Comparison of ENCODE assay signal across 20 cellular contexts in the genomic region with DNA sequence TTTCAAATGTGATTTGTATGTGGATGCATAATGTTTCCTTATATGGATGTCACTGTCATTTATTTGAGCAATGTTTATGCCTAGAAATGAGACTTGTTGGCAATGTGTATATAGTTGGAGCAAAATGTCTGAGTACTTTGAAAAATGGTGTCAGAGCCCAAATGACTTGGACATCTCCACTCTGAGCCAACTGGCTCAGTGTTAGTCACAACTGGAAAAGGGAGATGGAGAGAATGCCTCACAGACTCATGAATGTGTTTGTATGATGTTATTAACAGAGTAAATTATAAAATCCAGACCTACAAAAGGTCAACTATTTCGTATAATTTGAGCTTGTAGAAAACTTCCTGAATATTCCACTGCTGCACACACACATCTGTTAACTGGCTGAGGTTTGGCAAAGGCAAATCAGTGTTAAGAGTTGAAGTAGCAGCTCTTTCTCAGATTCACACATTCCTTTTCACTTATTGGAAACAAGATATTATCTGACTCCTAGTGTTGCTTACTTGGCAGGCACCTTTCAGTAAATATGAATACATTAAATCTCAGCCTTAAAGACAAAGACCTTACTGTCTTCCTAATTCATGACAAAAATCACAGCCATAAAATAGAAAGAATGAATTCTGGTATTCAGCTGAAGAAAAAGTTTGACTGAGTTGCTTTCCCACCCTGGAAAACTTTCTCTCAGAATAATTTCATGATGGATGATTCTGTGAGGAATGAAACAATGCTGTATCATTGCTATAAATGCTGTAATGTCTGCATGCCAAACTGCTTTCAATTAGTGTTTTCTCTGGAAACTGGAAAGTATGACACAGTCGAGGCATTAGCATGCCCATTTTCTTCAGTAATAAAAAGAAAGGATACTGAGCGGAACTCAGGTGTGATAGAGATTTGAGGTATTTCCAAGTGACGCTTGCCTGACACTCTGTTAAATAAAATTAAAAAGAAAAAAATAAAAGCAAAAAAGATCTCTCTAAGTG. TPM values are rescaled to one million over a fixed set of nuclear protein-coding genes. Genes with fewer than 3 reads are reported as not detected.
A peak's percentile ranks its signal among the peaks of the same experiment; 100 is the strongest.
DNase-seq lines count a peak whose midpoint lies in the region; ATAC-seq and TF ChIP-seq lines count a peak whose summit lies in the region.
"Had no signal": no experiment of that assay in that cellular context is flagged by ENCODE, and none has a peak within 500 bp of the region (broad histone marks: within the 10 kb centered on the region; RNA-seq: fewer than 3 reads in every experiment).

No MANE protein-coding gene starts in this region.

- no peaks in the 10 kb centered on the region for H3K27me3 Mint-ChIP-seq in activated T-helper 1 cell treated with anti-CD3 and anti-CD28 coated beads, Interleukin-12 subunit alpha, Interleukin-12 subunit beta, Interleukin-2, Interleukin-4 antibody, amounts not matched to agents 30 ng/mL and 10 ng/mL and 1 ng/mL, durations not matched to agents 14 hours and 24 hours and 36 hours (ENCODE audit: insufficient read depth)

- DNase-seq in AG04449 (ENCODE audit: low read depth, low spot score) (peak; percentile 14), GM03348 (ENCODE audit: low spot score) (peak; percentile 13), fibroblast of mammary gland (ENCODE audit: low read depth) (peak; percentile 51), middle frontal gyrus (ENCODE audit: extremely low spot score, low spot score) (no peak), HPDE6-E6E7 (ENCODE audit: extremely low spot score) (no peak)
- no peak for DNase-seq in activated T-helper 1 cell treated with anti-CD3 and anti-CD28 coated beads, Interleukin-12 subunit alpha, Interleukin-12 subunit beta, Interleukin-2, Interleukin-4 antibody, amounts not matched to agents 30 ng/mL and 10 ng/mL and 1 ng/mL, durations not matched to agents 14 hours and 24 hours and 36 hours (ENCODE audit: low spot score)
- DNase-seq: activated CD4-positive, alpha-beta T cell treated with anti-CD3 and anti-CD28 coated beads for 48 hours; activated T-cell treated with anti-CD3 and anti-CD28 coated beads, Interleukin-2, amount 50 U/mL, for 1 hour; esophagus squamous epithelium; H7; mucosa of descending colon; NCI-H1694 treated with DMSO at 0.1 percent for 48 hours; NCI-H510A treated with DMSO at 0.1 percent for 48 hours; stimulated activated CD4-positive, alpha-beta T cell treated with anti-CD3 and anti-CD28 coated beads, Interleukin-2, amount 100 ng/mL, for 48 hours; T1000; tibial artery had no signal

- no peak overlapping the region for H3K4me3 Mint-ChIP-seq in activated T-helper 1 cell treated with anti-CD3 and anti-CD28 coated beads, Interleukin-12 subunit alpha, Interleukin-12 subunit beta, Interleukin-2, Interleukin-4 antibody, amounts not matched to agents 30 ng/mL and 10 ng/mL and 1 ng/mL, durations not matched to agents 14 hours and 24 hours and 36 hours

- ATAC-seq in GM19328 (IDR thresholded peaks at IDR 0.05; ENCODE audit: unreplicated experiment) (no peak), HG03097 (IDR thresholded peaks at IDR 0.05; ENCODE audit: low FRiP score, unreplicated experiment) (no peak)
- ATAC-seq: mucosa of descending colon had no signal

- TF ChIP-seq CTCF in AG04449 (IDR thresholded peaks at IDR 0.05; ENCODE audit: insufficient read depth, low read length, missing control alignments) = no peak
- TF ChIP-seq CTCF in fibroblast of mammary gland (conservative IDR thresholded peaks at IDR 0.05; ENCODE audit: control insufficient read depth, insufficient read depth, low read depth, low read length) = no peak

- peak overlapping the region; percentile 73 for H3K27ac Mint-ChIP-seq in activated T-helper 1 cell treated with anti-CD3 and anti-CD28 coated beads, Interleukin-12 subunit alpha, Interleukin-12 subunit beta, Interleukin-2, Interleukin-4 antibody, amounts not matched to agents 30 ng/mL and 10 ng/mL and 1 ng/mL, durations not matched to agents 14 hours and 24 hours and 36 hours

- no peak overlapping the region for H3K4me3 ChIP-seq in AG04449 (ENCODE audit: low read depth, low read length)
- no peak overlapping the region for H3K4me3 ChIP-seq in fibroblast of mammary gland (ENCODE audit: control insufficient read depth, low read depth, low read length)
- H3K4me3 ChIP-seq: coronary artery, esophagus squamous epithelium, mucosa of descending colon, SJSA1, tibial artery had no signal

- H3K36me3 Mint-ChIP-seq in activated T-helper 1 cell treated with anti-CD3 and anti-CD28 coated beads, Interleukin-12 subunit alpha, Interleukin-12 subunit beta, Interleukin-2, Interleukin-4 antibody, amounts not matched to agents 30 ng/mL and 10 ng/mL and 1 ng/mL, durations not matched to agents 14 hours and 24 hours and 36 hours (ENCODE audit: low read depth) = peaks cover 14% of the 10 kb centered on the region

- intact Hi-C loops in activated T-helper 1 cell treated with anti-CD3 and anti-CD28 coated beads, Interleukin-12 subunit alpha, Interleukin-12 subunit beta, Interleukin-2, Interleukin-4 antibody, amounts not matched to agents 30 ng/mL and 10 ng/mL and 1 ng/mL, durations not matched to agents 14 hours and 24 hours and 36 hours (cut with micrococcal nuclease) = no loop called here

- POLR2A ChIA-PET in AG04449 (lab: Yijun Ruan, JAX) = no interaction called here

- peaks cover 8% of the 10 kb centered on the region for H3K9me3 Mint-ChIP-seq in activated T-helper 1 cell treated with anti-CD3 and anti-CD28 coated beads, Interleukin-12 subunit alpha, Interleukin-12 subunit beta, Interleukin-2, Interleukin-4 antibody, amounts not matched to agents 30 ng/mL and 10 ng/mL and 1 ng/mL, durations not matched to agents 14 hours and 24 hours and 36 hours

- H3K4me1 Mint-ChIP-seq in activated T-helper 1 cell treated with anti-CD3 and anti-CD28 coated beads, Interleukin-12 subunit alpha, Interleukin-12 subunit beta, Interleukin-2, Interleukin-4 antibody, amounts not matched to agents 30 ng/mL and 10 ng/mL and 1 ng/mL, durations not matched to agents 14 hours and 24 hours and 36 hours (ENCODE audit: low read depth) = peaks cover 34% of the 10 kb centered on the region

- CTCF ChIA-PET in AG04449 (lab: Yijun Ruan, JAX) = interaction anchor here (0.8 kb wide), 1 partner anchor 295 kb away, joined by 4 read pairs; no protein-coding TSS in a partner anchor

RNA-seq across cellular contexts. Expression of gene ADIPOQ, which starts 27.0 kb away (rescaled TPM):
- total RNA-seq in activated T-helper 1 cell treated with anti-CD3 and anti-CD28 coated beads, Interleukin-12 subunit alpha, Interleukin-12 subunit beta, Interleukin-2, Interleukin-4 antibody, amounts not matched to agents 30 ng/mL and 10 ng/mL and 1 ng/mL, durations not matched to agents 14 hours and 24 hours and 36 hours = not detected in 2 replicates
- total RNA-seq: esophagus squamous epithelium, H7, SJSA1 had no signal

Comparison
In these comparisons a context has a peak if more than half of its experiments do, and no peak if none do; other contexts are left out.
1. DNase-seq: peak in AG04449 (single experiment), GM03348 (single experiment) and fibroblast of mammary gland (single experiment); none in activated T-helper 1 cell treated with anti-CD3 and anti-CD28 coated beads, Interleukin-12 subunit alpha, Interleukin-12 subunit beta, Interleukin-2, Interleukin-4 antibody, amounts not matched to agents 30 ng/mL and 10 ng/mL and 1 ng/mL, durations not matched to agents 14 hours and 24 hours and 36 hours (single experiment), middle frontal gyrus (single experiment) and HPDE6-E6E7 (single experiment).